Comparison of ENCODE assay signal across 8 cellular contexts in the genomic region with DNA sequence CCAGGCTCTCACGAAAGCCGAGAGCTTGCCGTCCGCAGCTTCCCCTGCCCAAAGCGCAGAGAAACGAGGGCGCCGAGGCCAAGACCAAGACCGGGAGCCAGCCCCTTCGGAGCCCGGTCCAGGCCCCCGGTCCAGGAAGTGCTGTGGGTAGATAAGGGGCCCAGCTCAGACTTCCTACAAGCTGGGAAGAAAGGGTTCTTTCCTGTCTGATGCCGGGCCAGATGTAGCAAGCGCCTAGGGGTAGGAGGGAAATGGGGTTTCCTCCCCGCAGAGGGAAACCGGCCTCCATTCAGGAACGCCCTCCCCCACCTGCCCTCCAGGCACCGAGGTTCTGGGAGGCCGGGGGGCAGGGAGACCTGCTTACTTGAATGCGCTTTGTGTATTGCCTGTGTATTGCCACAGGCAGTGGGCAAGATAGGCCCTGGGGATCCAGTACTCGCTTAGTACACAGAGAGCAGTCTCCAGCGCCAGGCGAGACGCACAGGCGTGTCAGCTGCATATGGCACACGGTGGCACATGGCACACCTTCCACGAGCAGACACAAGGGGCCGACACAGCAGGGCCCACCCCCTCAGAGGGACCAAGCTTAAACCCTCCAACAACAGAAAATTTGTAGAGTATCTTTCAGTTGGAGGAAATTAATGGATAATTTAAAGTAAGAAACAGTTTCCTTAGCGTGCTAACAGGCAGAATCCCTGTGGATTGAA. TPM values are rescaled to one million over a fixed set of nuclear protein-coding genes. Genes with fewer than 3 reads are reported as not detected.
DNase-seq lines count a peak whose midpoint lies in the region; ATAC-seq and TF ChIP-seq lines count a peak whose summit lies in the region.

No MANE protein-coding gene starts in this region.

- H3K27ac ChIP-seq in rectal smooth muscle tissue (ENCODE audit: low read depth, low read length): no peak overlapping the region

- H3K4me3 ChIP-seq in fibroblast of villous mesenchyme (ENCODE audit: low read depth, low read length): peak overlapping the region; percentile 54
- peak overlapping the region; percentile 72 for H3K4me3 ChIP-seq in rectal smooth muscle tissue (ENCODE audit: low read length)

- H3K9ac ChIP-seq in rectal smooth muscle tissue (ENCODE audit: low read length): peak overlapping the region; percentile 58

- no peak for TF ChIP-seq CTCF in fibroblast of villous mesenchyme (IDR thresholded peaks at IDR 0.05; ENCODE audit: insufficient read depth, low read depth, low read length)

- H3K36me3 ChIP-seq in rectal smooth muscle tissue (ENCODE audit: control insufficient read depth, insufficient read depth, low read length): no peaks in the 10 kb centered on the region

- H3K27me3 ChIP-seq in rectal smooth muscle tissue (ENCODE audit: control insufficient read depth, insufficient read depth, low read length): no peaks in the 10 kb centered on the region

- ATAC-seq in HG02588 (IDR thresholded peaks at IDR 0.05; ENCODE audit: unreplicated experiment): peak; percentile 2

- H3K4me1 ChIP-seq in rectal smooth muscle tissue (ENCODE audit: control insufficient read depth, insufficient read depth, low read length): no peaks in the 10 kb centered on the region

- peak; percentile 86 for DNase-seq in COR-L47 (lab: John Stamatoyannopoulos, UW)
- DNase-seq in NCI-H69 (lab: John Stamatoyannopoulos, UW): peak; percentile 91
- peak; percentile 19 for DNase-seq in activated T-helper 1 cell treated with Interleukin-2 at 50 U/mL for 16 hours (ENCODE audit: low read depth)
- DNase-seq in fibroblast of villous mesenchyme (ENCODE audit: low read depth): no peak
- no peak for DNase-seq in amniotic stem cell (lab: John Stamatoyannopoulos, UW)
- no peak for DNase-seq in DMS 273 treated with DMSO at 0.1 percent for 48 hours (lab: John Stamatoyannopoulos, UW)

RNA-seq across cellular contexts. Expression of gene CYB561, which starts 1.0 kb away (rescaled TPM):
- 11.3 and 12.5 TPM in 2 replicates for total RNA-seq in fibroblast of villous mesenchyme

RNA-seq across cellular contexts. Expression of gene ACE, which starts 29.7 kb away (rescaled TPM):
- total RNA-seq in fibroblast of villous mesenchyme: 1.3 and 1.7 TPM in 2 replicates

Comparison
In these comparisons a context has a peak if more than half of its experiments do, and no peak if none do; other contexts are left out.
1. DNase-seq: peak in COR-L47 (single experiment), NCI-H69 (single experiment) and activated T-helper 1 cell treated with Interleukin-2 at 50 U/mL for 16 hours (single experiment); none in fibroblast of villous mesenchyme (single experiment), amniotic stem cell (single experiment) and DMS 273 treated with DMSO at 0.1 percent for 48 hours (single experiment).